Comparison of ENCODE assay signal across 16 cellular contexts in the genomic region with DNA sequence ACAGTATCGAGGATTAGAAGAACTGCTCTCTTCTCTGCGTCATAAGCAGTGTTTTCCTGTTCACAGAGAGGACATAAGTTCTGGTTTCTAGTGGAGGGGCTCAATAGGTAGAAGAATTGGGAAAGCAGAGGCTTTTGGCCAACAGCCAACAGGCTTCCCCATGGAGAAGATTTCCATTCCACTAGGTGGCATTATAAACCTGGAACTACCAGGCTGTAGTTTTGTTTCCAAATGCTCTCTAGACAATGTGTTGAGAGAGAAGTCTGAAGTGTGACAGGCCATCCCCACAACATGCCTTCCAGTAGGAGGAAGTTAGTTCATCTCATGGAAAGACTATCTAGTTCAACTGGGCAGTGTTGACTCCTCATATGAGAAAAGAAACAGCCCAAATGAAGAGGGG.
A peak's percentile ranks its signal among the peaks of the same experiment; 100 is the strongest.
DNase-seq lines count a peak whose midpoint lies in the region; ATAC-seq, FAIRE-seq and TF ChIP-seq lines count a peak whose summit lies in the region.
"Had no signal": no experiment of that assay in that cellular context is flagged by ENCODE, and none has a peak within 500 bp of the region (broad histone marks: within the 10 kb centered on the region; RNA-seq: fewer than 3 reads in every experiment).

No MANE protein-coding gene starts in this region.

- intact Hi-C loops in kidney (cut with DNase I), result no loop called here

- H3K4me1 ChIP-seq in SJCRH30 (peaks cover 7% of the 10 kb centered on the region), foreskin keratinocyte (no peaks in the 10 kb centered on the region), kidney (ENCODE audit: control insufficient read depth in 1 of 2, insufficient read depth in 1 of 2, low read depth in 1 of 2, low read length in 2 of 2) (no peaks in the 10 kb centered on the region)

- H3K4me1 Mint-ChIP-seq in immature natural killer cell, result no peaks in the 10 kb centered on the region
- H3K4me1 Mint-ChIP-seq: CD8-positive, alpha-beta memory T cell; stimulated activated naive B cell treated with anti-CD40 and anti-IgM and Interleukin-4, amounts not matched to agents 10 μg/mL and 1 μg/mL and 100 μg/mL, for 72 hours had no signal

- ATAC-seq in foreskin keratinocyte, result peak; percentile 27
- no peak for ATAC-seq in GM18873 (IDR thresholded peaks at IDR 0.05; ENCODE audit: low FRiP score, unreplicated experiment)
- ATAC-seq: stimulated activated naive B cell treated with anti-CD40 and anti-IgM and Interleukin-4, amounts not matched to agents 10 μg/mL and 1 μg/mL and 100 μg/mL, for 72 hours had no signal

- no peak overlapping the region for H3K27ac Mint-ChIP-seq in immature natural killer cell
- H3K27ac Mint-ChIP-seq: CD8-positive, alpha-beta memory T cell; stimulated activated naive B cell treated with anti-CD40 and anti-IgM and Interleukin-4, amounts not matched to agents 10 μg/mL and 1 μg/mL and 100 μg/mL, for 72 hours had no signal

- H3K4me3 ChIP-seq in AG09309 (ENCODE audit: control insufficient read depth, low read depth, low read length) (no peak overlapping the region), SJCRH30 (no peak overlapping the region), kidney (ENCODE audit: low read length in 2 of 2) (no peak overlapping the region)

- FAIRE-seq in kidney (lab: Jason Lieb, UNC), result no peak

- H3K27me3 ChIP-seq in SJCRH30, result no peaks in the 10 kb centered on the region
- H3K27me3 ChIP-seq in foreskin keratinocyte, result no peaks in the 10 kb centered on the region

- DNase-seq in AG09309 (ENCODE audit: low read depth), result no peak
- DNase-seq in HCEC 1CT, result peak; percentile 20
- DNase-seq in SJCRH30, result peak; percentile 9 to 48
- DNase-seq in foreskin keratinocyte, result no peak
- DNase-seq in immature natural killer cell, result no peak
- no peak for DNase-seq in OCI-M2 (lab: John Stamatoyannopoulos, UW; ENCODE audit: unreplicated experiment)
- DNase-seq in kidney, result no peak
- DNase-seq: activated CD4-positive, alpha-beta T cell treated with anti-CD3 and anti-CD28 coated beads, Interleukin-2, amount 50 U/mL, for 1 hour; activated gamma-delta T cell treated with Interleukin-2 at 50 U/mL for 16 hours; CD8-positive, alpha-beta memory T cell; cerebellar nuclear complex; H7; stimulated activated CD4-positive, alpha-beta T cell treated with anti-CD3 and anti-CD28 coated beads, Interleukin-1b, Interleukin-23, amount 100 ng/mL, for 48 hours; stimulated activated naive B cell treated with anti-CD40 and anti-IgM and Interleukin-4, amounts not matched to agents 10 μg/mL and 1 μg/mL and 100 μg/mL, for 72 hours had no signal

- H3K27ac ChIP-seq in SJCRH30 (no peak overlapping the region), foreskin keratinocyte (no peak overlapping the region), kidney (ENCODE audit: low read depth in 2 of 2, low read length in 2 of 2) (no peak overlapping the region)
- H3K27ac ChIP-seq: KMS-11 had no signal

- H3K9me3 Mint-ChIP-seq in immature natural killer cell, result peaks cover 5 to 31% (median 10%) of the 10 kb centered on the region in 6 donors

- no peak overlapping the region for H3K9ac ChIP-seq in kidney (ENCODE audit: low read length in 2 of 2)
- H3K9ac ChIP-seq: KMS-11 had no signal

- H3K27me3 Mint-ChIP-seq in immature natural killer cell (ENCODE audit: low read depth in 3 of 3), result no peaks in the 10 kb centered on the region
- H3K27me3 Mint-ChIP-seq: CD8-positive, alpha-beta memory T cell; stimulated activated naive B cell treated with anti-CD40 and anti-IgM and Interleukin-4, amounts not matched to agents 10 μg/mL and 1 μg/mL and 100 μg/mL, for 72 hours had no signal

- H3K4me3 Mint-ChIP-seq in immature natural killer cell, result no peak overlapping the region
- H3K4me3 Mint-ChIP-seq: CD8-positive, alpha-beta memory T cell; stimulated activated naive B cell treated with anti-CD40 and anti-IgM and Interleukin-4, amounts not matched to agents 10 μg/mL and 1 μg/mL and 100 μg/mL, for 72 hours had no signal

- H3K36me3 Mint-ChIP-seq in immature natural killer cell, result peaks cover 0 to 4% (median 0%) of the 10 kb centered on the region in 3 donors
- H3K36me3 Mint-ChIP-seq: CD8-positive, alpha-beta memory T cell; stimulated activated naive B cell treated with anti-CD40 and anti-IgM and Interleukin-4, amounts not matched to agents 10 μg/mL and 1 μg/mL and 100 μg/mL, for 72 hours had no signal

- H3K9me3 ChIP-seq in SJCRH30 (replicated peaks) (peaks cover 3% of the 10 kb centered on the region), kidney (ENCODE audit: control insufficient read depth in 1 of 2, low read length in 2 of 2) (no peaks in the 10 kb centered on the region)

- H3K36me3 ChIP-seq in SJCRH30 (no peaks in the 10 kb centered on the region), kidney (ENCODE audit: control insufficient read depth in 1 of 2, insufficient read depth in 2 of 2, low read length in 2 of 2) (no peaks in the 10 kb centered on the region)

- TF ChIP-seq CTCF in AG09309 (IDR thresholded peaks at IDR 0.05; ENCODE audit: control insufficient read depth, insufficient read depth, low read depth, low read length, missing control alignments), result peak; percentile 17
- peak; percentile 56 for TF ChIP-seq CTCF in foreskin keratinocyte (conservative IDR thresholded peaks at IDR 0.05)
- no peak for TF ChIP-seq CTCF in kidney (IDR thresholded peaks at IDR 0.05; ENCODE audit: borderline replicate concordance, extremely low read depth, insufficient read depth)

Comparison
In these comparisons a context has a peak if more than half of its experiments do, and no peak if none do; other contexts are left out.
1. DNase-seq: peak in HCEC 1CT (single experiment) and SJCRH30 (2 of 2); none in AG09309 (single experiment), foreskin keratinocyte (0 of 2), immature natural killer cell (0 of 3), OCI-M2 (single experiment) and kidney (single experiment).